In genomic region chr20:64101731-64102621, GRCh38 we compare ENCODE assay signal across 1 cellular context.
TF ChIP-seq lines count a peak whose summit lies in the region.

No MANE protein-coding gene starts in this region.

TF ChIP-seq in HepG2, 621 proteins besides CTCF, POLR2A, EP300 and RAD21 (continued from another document and continues in another):
- TF ChIP-seq GLI4 (CRISPR knock-in tag; IDR thresholded peaks at IDR 0.05; ENCODE audit: borderline replicate concordance): 0 out of 2 replicates have a peak, but pooled peaks have one; percentile 62
- no peak for TF ChIP-seq ARNTL (CRISPR knock-in tag; IDR thresholded peaks at IDR 0.05)
- no peak for TF ChIP-seq SIN3A (IDR thresholded peaks at IDR 0.05; ENCODE audit: borderline replicate concordance, low read depth, low read length)
- TF ChIP-seq DPF2 (CRISPR knock-in tag; IDR thresholded peaks at IDR 0.05; ENCODE audit: borderline replicate concordance, low read depth): no peak
- TF ChIP-seq ZNF33B (CRISPR knock-in tag; IDR thresholded peaks at IDR 0.05): peak; percentile 66; the same call in 1 of the 2 replicates
- no peak for TF ChIP-seq CREB1 (IDR thresholded peaks at IDR 0.05)
- TF ChIP-seq CREB1 (CRISPR knock-in tag; IDR thresholded peaks at IDR 0.05): no peak
- TF ChIP-seq ZNF224 (CRISPR knock-in tag; IDR thresholded peaks at IDR 0.05): no peak
- TF ChIP-seq KAT8 (CRISPR knock-in tag; IDR thresholded peaks at IDR 0.05): peak; percentile 27; the same call in 1 of the 2 replicates
- TF ChIP-seq ZSCAN29 (CRISPR knock-in tag; conservative IDR thresholded peaks at IDR 0.05): no peak
- TF ChIP-seq ZNF781 (CRISPR knock-in tag; IDR thresholded peaks at IDR 0.05; ENCODE audit: borderline replicate concordance, not compliant biosample characterization): no peak
- TF ChIP-seq, protein P1, sequence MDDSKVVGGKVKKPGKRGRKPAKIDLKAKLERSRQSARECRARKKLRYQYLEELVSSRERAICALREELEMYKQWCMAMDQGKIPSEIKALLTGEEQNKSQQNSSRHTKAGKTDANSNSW (CRISPR knock-in tag; IDR thresholded peaks at IDR 0.05; ENCODE audit: borderline replicate concordance): no peak
- TF ChIP-seq THRA (CRISPR knock-in tag; IDR thresholded peaks at IDR 0.05; ENCODE audit: borderline replicate concordance): peak; percentile 41; the same call in 1 of the 2 replicates
- no peak for TF ChIP-seq NFE2L2 (IDR thresholded peaks at IDR 0.05; ENCODE audit: low read length)
- TF ChIP-seq ZNF879 (CRISPR knock-in tag; IDR thresholded peaks at IDR 0.05): no peak
- no peak for TF ChIP-seq TARDBP (CRISPR knock-in tag; IDR thresholded peaks at IDR 0.05)
- TF ChIP-seq U2AF2 (IDR thresholded peaks at IDR 0.05; ENCODE audit: low read depth, low read length): no peak
- TF ChIP-seq CC2D1A (CRISPR knock-in tag; IDR thresholded peaks at IDR 0.05): no peak
- no peak for TF ChIP-seq FOXA1 (IDR thresholded peaks at IDR 0.05)
- TF ChIP-seq FOXA1 (CRISPR knock-in tag; IDR thresholded peaks at IDR 0.05): no peak
- no peak for TF ChIP-seq ZBTB21 (CRISPR knock-in tag; IDR thresholded peaks at IDR 0.05)
- no peak for TF ChIP-seq ZNF138 (CRISPR knock-in tag; IDR thresholded peaks at IDR 0.05; ENCODE audit: low read depth)
- no peak for TF ChIP-seq SRY (CRISPR knock-in tag; IDR thresholded peaks at IDR 0.05)
- TF ChIP-seq CHD4 (IDR thresholded peaks at IDR 0.05; ENCODE audit: borderline replicate concordance, low read length): 0 out of 2 replicates have a peak, but pooled peaks have one; percentile 29
- TF ChIP-seq ZNF205 (CRISPR knock-in tag; IDR thresholded peaks at IDR 0.05): no peak
- no peak for TF ChIP-seq FOXO1 (CRISPR knock-in tag; IDR thresholded peaks at IDR 0.05)
- no peak for TF ChIP-seq NBN (conservative IDR thresholded peaks at IDR 0.05)
- no peak for TF ChIP-seq ZNF563 (CRISPR knock-in tag; IDR thresholded peaks at IDR 0.05)
- TF ChIP-seq ATF5 (CRISPR knock-in tag; IDR thresholded peaks at IDR 0.05; ENCODE audit: low read depth): no peak
- TF ChIP-seq, protein P2, sequence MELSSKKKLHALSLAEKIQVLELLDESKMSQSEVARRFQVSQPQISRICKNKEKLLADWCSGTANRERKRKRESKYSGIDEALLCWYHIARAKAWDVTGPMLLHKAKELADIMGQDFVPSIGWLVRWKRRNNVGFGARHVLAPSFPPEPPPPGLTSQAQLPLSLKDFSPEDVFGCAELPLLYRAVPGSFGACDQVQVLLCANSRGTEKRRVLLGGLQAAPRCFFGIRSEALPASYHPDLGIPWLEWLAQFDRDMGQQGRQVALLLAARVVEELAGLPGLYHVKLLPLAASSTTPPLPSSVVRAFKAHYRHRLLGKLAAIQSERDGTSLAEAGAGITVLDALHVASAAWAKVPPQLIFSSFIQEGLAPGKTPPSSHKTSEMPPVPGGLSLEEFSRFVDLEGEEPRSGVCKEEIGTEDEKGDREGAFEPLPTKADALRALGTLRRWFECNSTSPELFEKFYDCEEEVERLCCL (CRISPR knock-in tag; IDR thresholded peaks at IDR 0.05; ENCODE audit: borderline replicate concordance): no peak
- no peak for TF ChIP-seq U2AF1 (optimal IDR thresholded peaks at IDR 0.05; ENCODE audit: low read depth, low read length)
- TF ChIP-seq RBM39 (IDR thresholded peaks at IDR 0.05; ENCODE audit: low read depth, low read length, poor library complexity, severe bottlenecking): peak; percentile 64
- TF ChIP-seq REL (CRISPR knock-in tag; conservative IDR thresholded peaks at IDR 0.05): no peak
- no peak for TF ChIP-seq ZNF33A (CRISPR knock-in tag; IDR thresholded peaks at IDR 0.05; ENCODE audit: borderline replicate concordance)
- no peak for TF ChIP-seq ZNF737 (CRISPR knock-in tag; IDR thresholded peaks at IDR 0.05; ENCODE audit: borderline replicate concordance)
- TF ChIP-seq, protein P3, sequence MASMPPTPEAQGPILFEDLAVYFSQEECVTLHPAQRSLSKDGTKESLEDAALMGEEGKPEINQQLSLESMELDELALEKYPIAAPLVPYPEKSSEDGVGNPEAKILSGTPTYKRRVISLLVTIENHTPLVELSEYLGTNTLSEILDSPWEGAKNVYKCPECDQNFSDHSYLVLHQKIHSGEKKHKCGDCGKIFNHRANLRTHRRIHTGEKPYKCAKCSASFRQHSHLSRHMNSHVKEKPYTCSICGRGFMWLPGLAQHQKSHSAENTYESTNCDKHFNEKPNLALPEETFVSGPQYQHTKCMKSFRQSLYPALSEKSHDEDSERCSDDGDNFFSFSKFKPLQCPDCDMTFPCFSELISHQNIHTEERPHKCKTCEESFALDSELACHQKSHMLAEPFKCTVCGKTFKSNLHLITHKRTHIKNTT (CRISPR knock-in tag; IDR thresholded peaks at IDR 0.05): no peak
- TF ChIP-seq, protein P4, sequence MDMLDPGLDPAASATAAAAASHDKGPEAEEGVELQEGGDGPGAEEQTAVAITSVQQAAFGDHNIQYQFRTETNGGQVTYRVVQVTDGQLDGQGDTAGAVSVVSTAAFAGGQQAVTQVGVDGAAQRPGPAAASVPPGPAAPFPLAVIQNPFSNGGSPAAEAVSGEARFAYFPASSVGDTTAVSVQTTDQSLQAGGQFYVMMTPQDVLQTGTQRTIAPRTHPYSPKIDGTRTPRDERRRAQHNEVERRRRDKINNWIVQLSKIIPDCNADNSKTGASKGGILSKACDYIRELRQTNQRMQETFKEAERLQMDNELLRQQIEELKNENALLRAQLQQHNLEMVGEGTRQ (IDR thresholded peaks at IDR 0.05; ENCODE audit: low read depth, low read length): no peak
- TF ChIP-seq, protein P4 (CRISPR knock-in tag; IDR thresholded peaks at IDR 0.05; ENCODE audit: borderline replicate concordance): no peak
- no peak for TF ChIP-seq EED (CRISPR knock-in tag; IDR thresholded peaks at IDR 0.05)
- no peak for TF ChIP-seq SRSF1 (optimal IDR thresholded peaks at IDR 0.05; ENCODE audit: low read depth, low read length)
- no peak for TF ChIP-seq ZKSCAN1 (IDR thresholded peaks at IDR 0.05; ENCODE audit: low read length)
- TF ChIP-seq, protein P5, sequence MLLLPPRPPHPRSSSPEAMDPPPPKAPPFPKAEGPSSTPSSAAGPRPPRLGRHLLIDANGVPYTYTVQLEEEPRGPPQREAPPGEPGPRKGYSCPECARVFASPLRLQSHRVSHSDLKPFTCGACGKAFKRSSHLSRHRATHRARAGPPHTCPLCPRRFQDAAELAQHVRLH (CRISPR knock-in tag; IDR thresholded peaks at IDR 0.05; ENCODE audit: borderline replicate concordance, low read depth): peak; percentile 62; the same call in 1 of the 2 replicates
- no peak for TF ChIP-seq ATF6 (CRISPR knock-in tag; conservative IDR thresholded peaks at IDR 0.05)
- no peak for TF ChIP-seq ZNF121 (CRISPR knock-in tag; IDR thresholded peaks at IDR 0.05)
- no peak for TF ChIP-seq ZNF747 (CRISPR knock-in tag; IDR thresholded peaks at IDR 0.05; ENCODE audit: borderline replicate concordance)
- no peak for TF ChIP-seq ZNF614 (CRISPR knock-in tag; IDR thresholded peaks at IDR 0.05; ENCODE audit: borderline replicate concordance)
- TF ChIP-seq ZFP91 (CRISPR knock-in tag; IDR thresholded peaks at IDR 0.05; ENCODE audit: borderline replicate concordance): peak; percentile 42; the same call in 1 of the 2 replicates
- no peak for TF ChIP-seq ZNF333 (CRISPR knock-in tag; IDR thresholded peaks at IDR 0.05; ENCODE audit: borderline replicate concordance)
- TF ChIP-seq DDIT3 (CRISPR knock-in tag; IDR thresholded peaks at IDR 0.05): no peak
- TF ChIP-seq, protein P6, sequence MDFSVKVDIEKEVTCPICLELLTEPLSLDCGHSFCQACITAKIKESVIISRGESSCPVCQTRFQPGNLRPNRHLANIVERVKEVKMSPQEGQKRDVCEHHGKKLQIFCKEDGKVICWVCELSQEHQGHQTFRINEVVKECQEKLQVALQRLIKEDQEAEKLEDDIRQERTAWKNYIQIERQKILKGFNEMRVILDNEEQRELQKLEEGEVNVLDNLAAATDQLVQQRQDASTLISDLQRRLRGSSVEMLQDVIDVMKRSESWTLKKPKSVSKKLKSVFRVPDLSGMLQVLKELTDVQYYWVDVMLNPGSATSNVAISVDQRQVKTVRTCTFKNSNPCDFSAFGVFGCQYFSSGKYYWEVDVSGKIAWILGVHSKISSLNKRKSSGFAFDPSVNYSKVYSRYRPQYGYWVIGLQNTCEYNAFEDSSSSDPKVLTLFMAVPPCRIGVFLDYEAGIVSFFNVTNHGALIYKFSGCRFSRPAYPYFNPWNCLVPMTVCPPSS (IDR thresholded peaks at IDR 0.05): no peak
- TF ChIP-seq KMT2B (CRISPR knock-in tag; IDR thresholded peaks at IDR 0.05): no peak
- no peak for TF ChIP-seq ZNF878 (CRISPR knock-in tag; IDR thresholded peaks at IDR 0.05)
- no peak for TF ChIP-seq ZNF513 (CRISPR knock-in tag; conservative IDR thresholded peaks at IDR 0.05)
- TF ChIP-seq, protein P7, sequence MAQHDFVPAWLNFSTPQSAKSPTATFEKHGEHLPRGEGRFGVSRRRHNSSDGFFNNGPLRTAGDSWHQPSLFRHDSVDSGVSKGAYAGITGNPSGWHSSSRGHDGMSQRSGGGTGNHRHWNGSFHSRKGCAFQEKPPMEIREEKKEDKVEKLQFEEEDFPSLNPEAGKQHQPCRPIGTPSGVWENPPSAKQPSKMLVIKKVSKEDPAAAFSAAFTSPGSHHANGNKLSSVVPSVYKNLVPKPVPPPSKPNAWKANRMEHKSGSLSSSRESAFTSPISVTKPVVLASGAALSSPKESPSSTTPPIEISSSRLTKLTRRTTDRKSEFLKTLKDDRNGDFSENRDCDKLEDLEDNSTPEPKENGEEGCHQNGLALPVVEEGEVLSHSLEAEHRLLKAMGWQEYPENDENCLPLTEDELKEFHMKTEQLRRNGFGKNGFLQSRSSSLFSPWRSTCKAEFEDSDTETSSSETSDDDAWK (CRISPR knock-in tag; IDR thresholded peaks at IDR 0.05): no peak
